In genomic region chr19:1592023-1592754, GRCh38 we compare ENCODE assay signal across 8 cellular contexts. TPM values are rescaled to one million over a fixed set of nuclear protein-coding genes. Genes with fewer than 3 reads are reported as not detected.
DNase-seq lines count a peak whose midpoint lies in the region; ATAC-seq, FAIRE-seq and TF ChIP-seq lines count a peak whose summit lies in the region.

No MANE protein-coding gene starts in this region.

- H3K27me3 Mint-ChIP-seq in CD14-positive monocyte (ENCODE audit: low read depth in 3 of 3) (peaks cover 0 to 2% (median 0%) of the 10 kb centered on the region in 3 donors), memory B cell (no peaks in the 10 kb centered on the region)

- peak overlapping the region; percentile 83 to 91 for H3K4me3 Mint-ChIP-seq in CD14-positive monocyte
- H3K4me3 Mint-ChIP-seq in memory B cell = peak overlapping the region; percentile 85

- DNase-seq in CD14-positive monocyte (ENCODE audit: low spot score) (peak; percentile 80), GM19239 (ENCODE audit: insufficient read length, low spot score) (peak; percentile 98), NCI-H69 (lab: John Stamatoyannopoulos, UW) (peak; percentile 95), memory B cell (ENCODE audit: low spot score in 2 of 2) (peak; percentile 77 to 85)
- peak; percentile 44 to 73 for DNase-seq in activated CD8-positive, alpha-beta memory T cell treated with anti-CD3 and anti-CD28 coated beads for 1 hour (ENCODE audit: extremely low read depth in 1 of 2, low read depth in 1 of 2)
- DNase-seq in effector CD8-positive, alpha-beta T cell (lab: John Stamatoyannopoulos, UW) = peak; percentile 72
- DNase-seq in stimulated activated CD4-positive, alpha-beta T cell treated with anti-CD3 and anti-CD28 coated beads, TNF-alpha, amount 100 ng/mL, for 48 hours (ENCODE audit: low read depth in 3 of 3) = peak; percentile 67 to 74 (median 74)

- TF ChIP-seq CTCF in CD14-positive monocyte (IDR thresholded peaks at IDR 0.05) = no peak

- H3K4me1 Mint-ChIP-seq in CD14-positive monocyte = peaks cover 28% of the 10 kb centered on the region
- H3K4me1 Mint-ChIP-seq in memory B cell = peaks cover 13% of the 10 kb centered on the region

- H3K27ac Mint-ChIP-seq in CD14-positive monocyte (peak overlapping the region; percentile 76 to 89 (median 84)), memory B cell (peak overlapping the region; percentile 57)

- FAIRE-seq in GM19239 (lab: Jason Lieb, UNC) = peak; percentile 45

- H3K36me3 Mint-ChIP-seq in CD14-positive monocyte (peaks cover 11 to 24% of the 10 kb centered on the region in 2 donors), memory B cell (peaks cover 4% of the 10 kb centered on the region)

- no peaks in the 10 kb centered on the region for H3K9me3 Mint-ChIP-seq in CD14-positive monocyte
- H3K9me3 Mint-ChIP-seq in memory B cell = no peaks in the 10 kb centered on the region

- ATAC-seq in HG03439 (IDR thresholded peaks at IDR 0.05; ENCODE audit: unreplicated experiment) (peak; percentile 63), memory B cell (ENCODE audit: low read depth) (peak; percentile 84)

- intact Hi-C loops in CD14-positive monocyte (cut with micrococcal nuclease) = loop anchor here (1.0 to 5.0 kb wide), 2 partner anchors 12 to 60 kb away; partner anchors contain the start of gene TCF3 (in 1 of the 2)

RNA-seq across cellular contexts. Expression of gene MBD3, which starts 0.5 kb away (rescaled TPM):
- 1 to 10 TPM; 2.6 to 4.9 TPM for polyA plus RNA-seq in CD14-positive monocyte

RNA-seq across cellular contexts. Expression of gene UQCR11, which starts 13.1 kb away (rescaled TPM):
- 100 to 1,000 TPM; 659 to 731 TPM for polyA plus RNA-seq in CD14-positive monocyte

RNA-seq across cellular contexts. Expression of gene MEX3D, which starts 24.1 kb away (rescaled TPM):
- under 1 TPM; 0.08 to 0.10 TPM for polyA plus RNA-seq in CD14-positive monocyte

Comparison
In these comparisons a context has a peak if more than half of its experiments do, and no peak if none do; other contexts are left out.
1. Peak in every context shown above with its lines: DNase-seq and ATAC-seq.